19 cellular contexts compared by ENCODE assay signal in the genomic region with DNA sequence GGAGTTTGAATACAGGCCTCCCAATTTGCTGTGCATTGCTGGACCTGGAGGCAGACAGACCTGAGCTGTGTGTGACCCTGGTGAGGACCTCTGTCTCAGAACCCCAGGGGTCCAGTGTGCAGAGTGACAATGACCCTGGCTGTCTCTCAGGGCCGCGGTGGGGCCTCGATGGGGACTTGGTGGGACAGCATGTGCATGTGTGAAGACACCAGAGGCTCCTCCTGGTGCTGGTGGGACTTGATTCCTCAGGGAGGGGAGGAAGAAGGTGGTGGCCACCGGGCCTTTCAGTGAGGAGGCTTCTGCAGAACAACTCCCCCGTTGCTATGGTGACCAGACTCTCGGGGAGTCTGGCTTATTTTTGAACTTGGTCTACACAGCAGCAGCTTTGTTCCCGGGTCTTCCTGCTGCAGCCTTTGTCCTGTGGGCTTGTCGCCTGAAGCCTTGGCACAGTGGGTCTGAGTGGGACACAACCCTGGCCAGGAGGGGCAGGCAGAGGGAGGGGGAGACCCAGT.
"Had no signal": no experiment of that assay in that cellular context is flagged by ENCODE, and none has a peak within 500 bp of the region (broad histone marks: within the 10 kb centered on the region; RNA-seq: fewer than 3 reads in every experiment).

No MANE protein-coding gene starts in this region.

- H3K9me3 Mint-ChIP-seq: activated T-cell treated with anti-CD3 and anti-CD28 coated beads, Interleukin-2, amount 50 U/mL, for 4 hours had no signal

- ATAC-seq: activated CD4-positive, alpha-beta T cell treated with anti-CD3 and anti-CD28 coated beads for 36 hours; activated T-cell treated with anti-CD3 and anti-CD28 coated beads, Interleukin-2, amount 50 U/mL, for 4 hours; body of pancreas; esophagus mucosa; mucosa of descending colon; naive thymus-derived CD4-positive, alpha-beta T cell had no signal

- DNase-seq: activated CD4-positive, alpha-beta memory T cell treated with anti-CD3 and anti-CD28 coated beads, Interleukin-2, amount 10 ng/mL, durations not matched to agents 7 days and 5 days; activated CD4-positive, alpha-beta T cell treated with anti-CD3 and anti-CD28 coated beads for 36 hours; activated gamma-delta T cell; activated T-cell treated with anti-CD3 and anti-CD28 coated beads, Interleukin-2, amount 50 U/mL, for 4 hours; amniotic stem cell; body of pancreas; caudate nucleus; islet precursor cell; left ventricle myocardium inferior; mucosa of descending colon; naive thymus-derived CD4-positive, alpha-beta T cell; retina; stimulated activated CD4-positive, alpha-beta T cell treated with anti-CD3 and anti-CD28 coated beads, Interleukin-12 subunit alpha, Interleukin-12 subunit beta, amount 100 ng/mL, for 4 hours; stimulated activated CD4-positive, alpha-beta T cell treated with anti-CD3 and anti-CD28 coated beads, Interleukin-2, amount 100 ng/mL, for 24 hours; tibial artery; uterus had no signal

- H3K27me3 Mint-ChIP-seq: activated CD4-positive, alpha-beta memory T cell treated with anti-CD3 and anti-CD28 coated beads, Interleukin-2, amount 10 ng/mL, durations not matched to agents 7 days and 5 days; activated CD4-positive, alpha-beta T cell treated with anti-CD3 and anti-CD28 coated beads for 36 hours; activated naive CD8-positive, alpha-beta T cell; memory B cell; naive thymus-derived CD4-positive, alpha-beta T cell had no signal

- H3K27me3 ChIP-seq: body of pancreas, tibial artery, uterus had no signal

- H3K4me3 ChIP-seq: body of pancreas, left ventricle myocardium inferior, mucosa of descending colon, tibial artery, uterus had no signal

- H3K4me1 Mint-ChIP-seq: activated CD4-positive, alpha-beta memory T cell treated with anti-CD3 and anti-CD28 coated beads, Interleukin-2, amount 10 ng/mL, durations not matched to agents 7 days and 5 days; activated CD4-positive, alpha-beta T cell treated with anti-CD3 and anti-CD28 coated beads for 36 hours had no signal

- H3K4me3 Mint-ChIP-seq: activated CD4-positive, alpha-beta memory T cell treated with anti-CD3 and anti-CD28 coated beads, Interleukin-2, amount 10 ng/mL, durations not matched to agents 7 days and 5 days; activated CD4-positive, alpha-beta T cell treated with anti-CD3 and anti-CD28 coated beads for 36 hours; activated naive CD8-positive, alpha-beta T cell; activated T-cell treated with anti-CD3 and anti-CD28 coated beads, Interleukin-2, amount 50 U/mL, for 4 hours; memory B cell; naive thymus-derived CD4-positive, alpha-beta T cell had no signal

- H3K27ac ChIP-seq: body of pancreas, left ventricle myocardium inferior, tibial artery, uterus had no signal

- H3K36me3 ChIP-seq: uterus had no signal

- H3K27ac Mint-ChIP-seq: activated CD4-positive, alpha-beta memory T cell treated with anti-CD3 and anti-CD28 coated beads, Interleukin-2, amount 10 ng/mL, durations not matched to agents 7 days and 5 days; activated CD4-positive, alpha-beta T cell treated with anti-CD3 and anti-CD28 coated beads for 36 hours; activated naive CD8-positive, alpha-beta T cell; memory B cell; naive thymus-derived CD4-positive, alpha-beta T cell had no signal
